Comparison of ENCODE assay signal across 8 cellular contexts in genomic region chr17:35244345-35245195, GRCh38.
A peak's percentile ranks its signal among the peaks of the same experiment; 100 is the strongest.
DNase-seq lines count a peak whose midpoint lies in the region; ATAC-seq and TF ChIP-seq lines count a peak whose summit lies in the region.

No MANE protein-coding gene starts in this region.

- ATAC-seq in HG03280 (IDR thresholded peaks at IDR 0.05; ENCODE audit: unreplicated experiment) = peak; percentile 52
- ATAC-seq in HG02938 (IDR thresholded peaks at IDR 0.05; ENCODE audit: unreplicated experiment) = no peak
- no peak for ATAC-seq in GM21367 (IDR thresholded peaks at IDR 0.05; ENCODE audit: unreplicated experiment)

- H3K27me3 Mint-ChIP-seq in T-helper 2 cell treated with Interferon-gamma antibody and Interleukin-4, amounts not matched to agents 5 μg/mL and 100 μg/mL, for 36 hours (ENCODE audit: low read depth) = peaks cover 3% of the 10 kb centered on the region

- peak overlapping the region; percentile 87 for H3K4me3 ChIP-seq in astrocyte of the cerebellum (ENCODE audit: low read depth, low read length)

- H3K4me3 Mint-ChIP-seq in T-helper 2 cell treated with Interferon-gamma antibody and Interleukin-4, amounts not matched to agents 5 μg/mL and 100 μg/mL, for 36 hours = peak overlapping the region; percentile 95

- peaks cover 69% of the 10 kb centered on the region for H3K36me3 Mint-ChIP-seq in T-helper 2 cell treated with Interferon-gamma antibody and Interleukin-4, amounts not matched to agents 5 μg/mL and 100 μg/mL, for 36 hours (ENCODE audit: low read depth)

- H3K9me3 Mint-ChIP-seq in T-helper 2 cell treated with Interferon-gamma antibody and Interleukin-4, amounts not matched to agents 5 μg/mL and 100 μg/mL, for 36 hours = no peaks in the 10 kb centered on the region

- DNase-seq in GM13976 (ENCODE audit: low spot score) (peak; percentile 42), astrocyte of the cerebellum (ENCODE audit: low read depth) (no peak), islet precursor cell (peak; percentile 85)
- DNase-seq in T-helper 2 cell treated with Interferon-gamma antibody and Interleukin-4, amounts not matched to agents 5 μg/mL and 100 μg/mL, for 36 hours (ENCODE audit: low spot score) = peak; percentile 86
- peak; percentile 57 to 83 (median 72) for DNase-seq in stimulated activated CD4-positive, alpha-beta T cell treated with anti-CD3 and anti-CD28 coated beads, Interleukin-1b, Interleukin-23, amount 100 ng/mL, for 24 hours (ENCODE audit: low read depth in 4 of 4, low spot score in 1 of 4)

- peaks cover 51% of the 10 kb centered on the region for H3K4me1 Mint-ChIP-seq in T-helper 2 cell treated with Interferon-gamma antibody and Interleukin-4, amounts not matched to agents 5 μg/mL and 100 μg/mL, for 36 hours (ENCODE audit: low read depth)

- peak overlapping the region; percentile 98 for H3K27ac Mint-ChIP-seq in T-helper 2 cell treated with Interferon-gamma antibody and Interleukin-4, amounts not matched to agents 5 μg/mL and 100 μg/mL, for 36 hours

- in situ Hi-C loops in GM13976 (cut with MboI; ENCODE audit: low sequenced_read_pairs, unreplicated experiment) (no loop called here), astrocyte of the cerebellum (cut with HindIII; ENCODE audit: low sequenced_read_pairs) (no loop called here)

- TF ChIP-seq CTCF in GM13976 (IDR thresholded peaks at IDR 0.05; ENCODE audit: borderline replicate concordance, control extremely low read depth, extremely low read depth, insufficient read depth, missing control alignments) (no peak), astrocyte of the cerebellum (IDR thresholded peaks at IDR 0.05; ENCODE audit: low read depth, low read length, missing control alignments) (no peak)
